In the genomic region with DNA sequence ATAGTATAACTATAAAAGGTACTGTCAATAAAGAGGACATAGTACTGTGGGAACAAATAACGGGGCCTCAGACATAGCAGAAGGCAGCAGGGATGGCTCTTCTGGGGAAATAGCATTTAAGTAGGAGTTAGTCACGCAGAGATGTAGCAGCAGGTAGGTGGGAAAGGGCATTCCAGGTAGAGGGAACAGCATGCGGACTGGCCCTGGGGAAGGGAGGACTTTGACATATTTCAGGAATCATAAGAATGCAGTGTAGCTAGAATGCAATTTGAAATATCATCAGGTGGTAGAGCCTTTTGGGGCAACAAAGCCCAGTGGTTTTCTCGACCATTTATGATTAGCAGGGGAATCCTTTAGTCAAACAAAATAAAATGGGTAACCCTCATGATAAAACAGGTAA, we compare ENCODE assay signal across 33 cellular contexts.
"Had no signal": no experiment of that assay in that cellular context is flagged by ENCODE, and none has a peak within 500 bp of the region (broad histone marks: within the 10 kb centered on the region; RNA-seq: fewer than 3 reads in every experiment).

No MANE protein-coding gene starts in this region.

- H3K9me3 ChIP-seq: neutrophil, prostate gland, uterus had no signal

- ATAC-seq: esophagus mucosa; foreskin keratinocyte; gastroesophageal sphincter; heart right ventricle; left lobe of liver; mucosa of descending colon; natural killer cell treated with Interleukin-12 subunit alpha and Interleukin-12 subunit beta and Interleukin-15 and Interleukin-18, amount 100 ng/mL, for 72 hours; sciatic nerve; stimulated activated effector memory CD8-positive, alpha-beta T cell treated with anti-CD3 and anti-CD28 coated beads, Interleukin-12 subunit alpha, Interleukin-12 subunit beta, amount 100 ng/mL, for 72 hours; upper lobe of right lung had no signal

- H3K4me2 ChIP-seq: smooth muscle cell had no signal

- H3K4me1 ChIP-seq: foreskin keratinocyte, gastroesophageal sphincter, heart right ventricle, parathyroid adenoma, prostate gland, right atrium auricular region, stomach, upper lobe of right lung, uterus had no signal

- H3K36me3 Mint-ChIP-seq: memory B cell; stimulated activated effector memory CD8-positive, alpha-beta T cell treated with anti-CD3 and anti-CD28 coated beads, Interleukin-12 subunit alpha, Interleukin-12 subunit beta, amount 100 ng/mL, for 72 hours had no signal

- H3K36me3 ChIP-seq: gastroesophageal sphincter, heart right ventricle, neutrophil, prostate gland, right atrium auricular region, stomach, upper lobe of right lung, uterus had no signal

- DNase-seq: cerebellar nuclear complex; cortex of kidney; effector CD4-positive, alpha-beta T cell; foreskin keratinocyte; glutamatergic neuron; heart right ventricle; hippocampal formation; kidney; mucosa of descending colon; naive B cell; stimulated activated CD4-positive, alpha-beta T cell treated with anti-CD3 and anti-CD28 coated beads, Interleukin-2, amount 100 ng/mL, for 24 hours; stimulated activated CD4-positive, alpha-beta T cell treated with anti-CD3 and anti-CD28 coated beads, Interleukin-4, amount 100 ng/mL, for 24 hours; stimulated activated naive CD4-positive, alpha-beta T cell treated with Interleukin-2 at 50 U/mL for 16 hours; stomach; tibial artery; upper lobe of right lung; uterus had no signal

- H3K9ac ChIP-seq: parathyroid adenoma had no signal

- H3K4me3 ChIP-seq: gastroesophageal sphincter, heart right ventricle, lung, mucosa of descending colon, prostate gland, right atrium auricular region, smooth muscle cell, stomach, tibial artery, upper lobe of right lung, uterus had no signal

- FAIRE-seq: kidney had no signal

- H3K27me3 ChIP-seq: foreskin keratinocyte, gastroesophageal sphincter, neutrophil, right atrium auricular region, stomach, tibial artery, upper lobe of right lung, uterus had no signal

- H3K9me3 Mint-ChIP-seq: natural killer cell treated with Interleukin-12 subunit alpha and Interleukin-12 subunit beta and Interleukin-15 and Interleukin-18, amount 100 ng/mL, for 72 hours had no signal

- H3K27ac Mint-ChIP-seq: memory B cell; mesothelial cell of epicardium; naive B cell; natural killer cell treated with Interleukin-12 subunit alpha and Interleukin-12 subunit beta and Interleukin-15 and Interleukin-18, amount 100 ng/mL, for 72 hours; stimulated activated effector memory CD8-positive, alpha-beta T cell treated with anti-CD3 and anti-CD28 coated beads, Interleukin-12 subunit alpha, Interleukin-12 subunit beta, amount 100 ng/mL, for 72 hours had no signal

- H2AFZ ChIP-seq: parathyroid adenoma had no signal

- H3K27ac ChIP-seq: epithelial cell of prostate, foreskin keratinocyte, gastroesophageal sphincter, heart right ventricle, neutrophil, parathyroid adenoma, prostate gland, right atrium auricular region, stomach, tibial artery, upper lobe of right lung, uterus had no signal

- H3K4me3 Mint-ChIP-seq: memory B cell; mesothelial cell of epicardium; naive B cell; natural killer cell treated with Interleukin-12 subunit alpha and Interleukin-12 subunit beta and Interleukin-15 and Interleukin-18, amount 100 ng/mL, for 72 hours; neural crest cell; stimulated activated effector memory CD8-positive, alpha-beta T cell treated with anti-CD3 and anti-CD28 coated beads, Interleukin-12 subunit alpha, Interleukin-12 subunit beta, amount 100 ng/mL, for 72 hours had no signal

- H3K79me2 ChIP-seq: parathyroid adenoma had no signal

- H3K4me1 Mint-ChIP-seq: memory B cell; naive B cell; neural crest cell; stimulated activated effector memory CD8-positive, alpha-beta T cell treated with anti-CD3 and anti-CD28 coated beads, Interleukin-12 subunit alpha, Interleukin-12 subunit beta, amount 100 ng/mL, for 72 hours had no signal
